ENCODE assay signal across 8 cellular contexts in the genomic region with DNA sequence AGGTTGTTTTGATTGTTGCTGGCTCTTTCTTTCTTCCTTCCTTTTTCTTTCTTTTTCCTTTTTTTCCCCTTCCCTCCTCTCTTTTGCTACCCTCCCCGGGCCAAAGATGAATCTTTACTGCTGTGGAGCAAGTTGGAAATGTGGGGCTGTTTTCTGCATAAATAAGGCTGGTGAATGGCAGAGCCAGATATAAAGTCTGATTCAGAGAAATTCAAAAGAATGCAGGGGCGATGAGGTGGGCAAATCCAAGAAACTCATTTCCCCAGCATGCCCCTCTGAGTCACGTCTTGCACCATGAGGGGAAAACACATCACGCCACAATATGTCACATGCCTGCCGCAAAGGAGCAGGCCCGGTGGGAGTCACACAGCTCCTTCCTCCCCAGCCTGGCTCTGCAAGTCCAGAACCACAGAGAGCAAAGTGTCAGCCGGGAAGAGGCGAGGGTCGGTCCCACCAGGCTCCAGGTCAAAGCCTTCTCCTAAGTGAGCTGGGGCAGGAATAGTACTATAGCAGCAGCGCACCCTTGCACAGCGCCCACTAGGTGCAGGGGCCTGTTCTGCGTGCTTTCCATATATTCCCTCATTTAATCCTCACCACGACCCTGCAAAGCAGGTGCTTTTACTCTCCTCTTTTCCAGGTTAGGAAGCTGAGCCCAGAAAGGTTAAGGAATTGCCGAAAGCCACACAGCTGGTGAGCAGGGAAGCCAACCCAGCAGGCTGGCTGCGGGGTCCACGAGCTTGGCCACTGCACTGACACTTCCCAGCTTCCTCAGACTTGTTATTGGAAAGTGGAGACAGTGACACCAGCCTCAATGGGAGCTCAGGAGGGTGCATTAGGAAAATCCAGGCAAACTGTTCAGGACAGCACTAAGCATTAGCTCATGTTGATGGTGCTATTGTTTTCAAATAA.
DNase-seq lines count a peak whose midpoint lies in the region; ATAC-seq, FAIRE-seq and TF ChIP-seq lines count a peak whose summit lies in the region.

No MANE protein-coding gene starts in this region.

- H3K4me1 Mint-ChIP-seq in WTC11, result peaks cover 39% of the 10 kb centered on the region

- WGBS in A549 (ENCODE audit: missing lambda C conversion rate), result 13% methylated on average over 16 of the region's 16 CpGs

- H3K4me3 ChIP-seq in A549 (peak overlapping the region; percentile 47), kidney epithelial cell (ENCODE audit: low read depth, low read length) (peak overlapping the region; percentile 30)

- peak; percentile 53 to 62; a peak in 4 of 5 replicates for TF ChIP-seq RAD21 in A549 (conservative IDR thresholded peaks at IDR 0.05 in 1 of 2, IDR thresholded peaks at IDR 0.05 in 1 of 2)

- no peaks in the 10 kb centered on the region for H3K36me3 ChIP-seq in kidney epithelial cell (ENCODE audit: control insufficient read depth, insufficient read depth, low read length)

- no peaks in the 10 kb centered on the region for H3K9me3 ChIP-seq in A549

- DNase-seq in A549 (ENCODE audit: low read depth in 1 of 2, low spot score in 1 of 2) (peak; percentile 82 to 83), NCI-H2029 (lab: John Stamatoyannopoulos, UW) (peak; percentile 1), WTC11 (ENCODE audit: low spot score) (peak; percentile 62), kidney epithelial cell (ENCODE audit: low read depth) (peak; percentile 91)
- peak; percentile 8 for DNase-seq in central memory CD4-positive, alpha-beta T cell
- peak; percentile 76 for DNase-seq in stimulated activated CD4-positive, alpha-beta T cell treated with anti-CD3 and anti-CD28 coated beads, Interleukin-15, amount 100 ng/mL, for 24 hours

- CTCF ChIA-PET in A549 (lab: Yijun Ruan, JAX) (interaction anchor here (0.6 to 1.9 kb wide), 34 partner anchors 9 to 769 kb away, joined by 3 to 16 read pairs (median 4); a partner anchor contains a TSS), WTC11 (lab: Charles Lee) (interaction anchor here (0.5 to 3.7 kb wide), 24 partner anchors 10 to 927 kb away, joined by 3 to 51 read pairs (median 4); a partner anchor contains a TSS)

- H3K4me2 ChIP-seq in A549, result peak overlapping the region; percentile 94

- H3K4me3 Mint-ChIP-seq in WTC11, result peak overlapping the region; percentile 75

- peak overlapping the region; percentile 98 for H3K27ac Mint-ChIP-seq in WTC11

- TF ChIP-seq CTCF in A549 (IDR thresholded peaks at IDR 0.05) (peak; percentile 81), WTC11 (IDR thresholded peaks at IDR 0.05) (peak; percentile 48; the same call in 1 of the 2 replicates), kidney epithelial cell (IDR thresholded peaks at IDR 0.05; ENCODE audit: insufficient read depth, low read length, poor library complexity, severe bottlenecking) (peak; percentile 81)

- H3K36me3 Mint-ChIP-seq in WTC11, result no peaks in the 10 kb centered on the region

- TF ChIP-seq EP300 in A549 (IDR thresholded peaks at IDR 0.05), result peak; percentile 27 to 40; a peak in 2 of 5 replicates

- no peaks in the 10 kb centered on the region for H3K9me3 Mint-ChIP-seq in WTC11

- POLR2A ChIA-PET in A549 (lab: Yijun Ruan, JAX) (interaction anchor here (0.6 to 2.8 kb wide), 12 partner anchors 11 to 516 kb away, joined by 3 to 42 read pairs (median 4); a partner anchor contains a TSS), WTC11 (lab: Charles Lee) (interaction anchor here (0.6 to 1.8 kb wide), 5 partner anchors 22 to 221 kb away, joined by 3 to 8 read pairs (median 3); no protein-coding TSS in a partner anchor)

- H3K27me3 ChIP-seq in kidney epithelial cell (ENCODE audit: control insufficient read depth, insufficient read depth, low read length), result no peaks in the 10 kb centered on the region

- H3K27me3 Mint-ChIP-seq in WTC11 (ENCODE audit: low read depth), result no peaks in the 10 kb centered on the region; the same call in 1 of the 2 replicates

- ATAC-seq in A549 (peak; percentile 53 to 72), GM18861 (IDR thresholded peaks at IDR 0.05; ENCODE audit: unreplicated experiment) (peak; percentile 27), WTC11 (peak; percentile 57), GM21576 (IDR thresholded peaks at IDR 0.05; ENCODE audit: unreplicated experiment) (no peak)

- TF ChIP-seq POLR2A in A549 (IDR thresholded peaks at IDR 0.05; ENCODE audit: low read length), result no peak

- peaks cover 52% of the 10 kb centered on the region for H3K4me1 ChIP-seq in A549

- H3K27ac ChIP-seq in A549, result peak overlapping the region; percentile 96

- FAIRE-seq in A549 (lab: Jason Lieb, UNC), result no peak

TF ChIP-seq in A549, 52 proteins besides CTCF, POLR2A, EP300 and RAD21 (continues in another document):
- TF ChIP-seq ZSCAN20 (CRISPR knock-in tag; IDR thresholded peaks at IDR 0.05), result no peak
- TF ChIP-seq ZFP36 (IDR thresholded peaks at IDR 0.05; ENCODE audit: borderline replicate concordance, partially characterized antibody), result no peak
- TF ChIP-seq, protein P1, sequence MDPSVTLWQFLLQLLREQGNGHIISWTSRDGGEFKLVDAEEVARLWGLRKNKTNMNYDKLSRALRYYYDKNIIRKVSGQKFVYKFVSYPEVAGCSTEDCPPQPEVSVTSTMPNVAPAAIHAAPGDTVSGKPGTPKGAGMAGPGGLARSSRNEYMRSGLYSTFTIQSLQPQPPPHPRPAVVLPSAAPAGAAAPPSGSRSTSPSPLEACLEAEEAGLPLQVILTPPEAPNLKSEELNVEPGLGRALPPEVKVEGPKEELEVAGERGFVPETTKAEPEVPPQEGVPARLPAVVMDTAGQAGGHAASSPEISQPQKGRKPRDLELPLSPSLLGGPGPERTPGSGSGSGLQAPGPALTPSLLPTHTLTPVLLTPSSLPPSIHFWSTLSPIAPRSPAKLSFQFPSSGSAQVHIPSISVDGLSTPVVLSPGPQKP (IDR thresholded peaks at IDR 0.05; ENCODE audit: low read depth, low read length), result no peak
- TF ChIP-seq MAFK (IDR thresholded peaks at IDR 0.05; ENCODE audit: partially characterized antibody), result no peak
- TF ChIP-seq, protein P2, sequence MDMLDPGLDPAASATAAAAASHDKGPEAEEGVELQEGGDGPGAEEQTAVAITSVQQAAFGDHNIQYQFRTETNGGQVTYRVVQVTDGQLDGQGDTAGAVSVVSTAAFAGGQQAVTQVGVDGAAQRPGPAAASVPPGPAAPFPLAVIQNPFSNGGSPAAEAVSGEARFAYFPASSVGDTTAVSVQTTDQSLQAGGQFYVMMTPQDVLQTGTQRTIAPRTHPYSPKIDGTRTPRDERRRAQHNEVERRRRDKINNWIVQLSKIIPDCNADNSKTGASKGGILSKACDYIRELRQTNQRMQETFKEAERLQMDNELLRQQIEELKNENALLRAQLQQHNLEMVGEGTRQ (IDR thresholded peaks at IDR 0.05), result peak; percentile 78
- no peak for TF ChIP-seq EHMT2 (IDR thresholded peaks at IDR 0.05; ENCODE audit: low read depth)
- no peak for TF ChIP-seq KDM5A (IDR thresholded peaks at IDR 0.05)
- TF ChIP-seq NR3C1 (IDR thresholded peaks at IDR 0.05), result no peak
- TF ChIP-seq MAZ (IDR thresholded peaks at IDR 0.05; ENCODE audit: borderline replicate concordance, low read depth, low read length), result no peak
- no peak for TF ChIP-seq ZNF302 (CRISPR knock-in tag; IDR thresholded peaks at IDR 0.05)
- no peak for TF ChIP-seq RCOR1 (IDR thresholded peaks at IDR 0.05; ENCODE audit: low read depth, low read length)
- TF ChIP-seq CEBPB (IDR thresholded peaks at IDR 0.05), result peak; percentile 19 to 53; a peak in 1 of 4 replicates
- TF ChIP-seq ZC3H11A (IDR thresholded peaks at IDR 0.05), result no peak
- TF ChIP-seq CBX8 (IDR thresholded peaks at IDR 0.05), result no peak
- TF ChIP-seq BHLHE40 (IDR thresholded peaks at IDR 0.05; ENCODE audit: low read depth, low read length), result no peak
- no peak; the same call in 1 of the 2 replicates for TF ChIP-seq HDAC2 (IDR thresholded peaks at IDR 0.05)
- TF ChIP-seq NFE2L2 (conservative IDR thresholded peaks at IDR 0.05; ENCODE audit: low read length), result no peak

TF ChIP-seq in WTC11, 78 proteins besides CTCF, POLR2A, EP300 and RAD21:
- TF ChIP-seq GABPB1 (CRISPR knock-in tag; IDR thresholded peaks at IDR 0.05) (0 out of 2 replicates have a peak, but pooled peaks have one; percentile 41), NFATC4 (CRISPR knock-in tag; IDR thresholded peaks at IDR 0.05) (no peak), SMAD3 (CRISPR knock-in tag; IDR thresholded peaks at IDR 0.05; ENCODE audit: borderline replicate concordance) (0 out of 2 replicates have a peak, but pooled peaks have one; percentile 59), ZNF121 (CRISPR knock-in tag; IDR thresholded peaks at IDR 0.05) (0 out of 2 replicates have a peak, but pooled peaks have one; percentile 44), NR2C2 (CRISPR knock-in tag; IDR thresholded peaks at IDR 0.05) (no peak), SP1 (CRISPR knock-in tag; conservative IDR thresholded peaks at IDR 0.05) (0 out of 2 replicates have a peak, but pooled peaks have one; percentile 14)

Comparison
In these comparisons a context has a peak if more than half of its experiments do, and no peak if none do; other contexts are left out.
1. DNase-seq: peak in every context shown above with its lines; median percentile 91 in kidney epithelial cell; 82 in A549; 76 in stimulated activated CD4-positive, alpha-beta T cell treated with anti-CD3 and anti-CD28 coated beads, Interleukin-15, amount 100 ng/mL, for 24 hours; 62 in WTC11; 8 in central memory CD4-positive, alpha-beta T cell; 1 in NCI-H2029.